22 cellular contexts compared by ENCODE assay signal in genomic region chr2:31563273-31563839, GRCh38. TPM values are rescaled to one million over a fixed set of nuclear protein-coding genes. Genes with fewer than 3 reads are reported as not detected.
DNase-seq lines count a peak whose midpoint lies in the region; ATAC-seq, FAIRE-seq and TF ChIP-seq lines count a peak whose summit lies in the region.
"Had no signal": no experiment of that assay in that cellular context is flagged by ENCODE, and none has a peak within 500 bp of the region (broad histone marks: within the 10 kb centered on the region; RNA-seq: fewer than 3 reads in every experiment).

No MANE protein-coding gene starts in this region.

- H3K27me3 ChIP-seq in mammary epithelial cell (ENCODE audit: insufficient read depth, low read length) (no peaks in the 10 kb centered on the region), foreskin keratinocyte (peaks cover 27% of the 10 kb centered on the region), pancreas (no peaks in the 10 kb centered on the region)
- H3K27me3 ChIP-seq: BLaER1 had no signal

- H3K27ac Mint-ChIP-seq in Calu3 (ENCODE audit: unreplicated experiment), result no peak overlapping the region
- H3K27ac Mint-ChIP-seq: CD8-positive, alpha-beta T cell had no signal

- CTCF ChIA-PET in Calu3 (lab: Charles Lee), result interaction anchor here (0.7 kb wide), 1 partner anchor 132 kb away, joined by 3 read pairs; no protein-coding TSS in a partner anchor
- CTCF ChIA-PET in mammary epithelial cell (lab: Charles Lee; ENCODE audit: low non-redundant PET), result no interaction called here

- no peaks in the 10 kb centered on the region for H3K79me2 ChIP-seq in mammary epithelial cell (ENCODE audit: insufficient read depth, low read length)

- H3K27me3 Mint-ChIP-seq in Calu3 (ENCODE audit: unreplicated experiment), result no peaks in the 10 kb centered on the region

- peak; percentile 31 for DNase-seq in Calu3
- DNase-seq in HS-5 (ENCODE audit: low read depth), result peak; percentile 10
- DNase-seq in mammary epithelial cell, result peak; percentile 42
- DNase-seq in foreskin keratinocyte, result peak in 1 of 2 donors; percentile 24
- no peak for DNase-seq in CD1c-positive myeloid dendritic cell (ENCODE audit: extremely low spot score)
- DNase-seq in NCI-H2171 (lab: John Stamatoyannopoulos, UW), result no peak
- DNase-seq in pancreas, result no peak
- DNase-seq: CD8-positive, alpha-beta T cell; DND-41; H7; KG1; NCI-H1417; NCI-H187 treated with DMSO at 0.1 percent for 48 hours; NCI-H345; NCI-H524 treated with DMSO at 0.1 percent for 48 hours had no signal

- H3K27ac ChIP-seq in mammary epithelial cell (ENCODE audit: insufficient read depth, low read depth, low read length) (no peak overlapping the region), foreskin keratinocyte (no peak overlapping the region), pancreas (no peak overlapping the region)
- H3K27ac ChIP-seq: BLaER1 had no signal

- no peak for TF ChIP-seq CTCF in Calu3 (IDR thresholded peaks at IDR 0.05; ENCODE audit: unreplicated experiment)
- TF ChIP-seq CTCF in mammary epithelial cell (conservative IDR thresholded peaks at IDR 0.05 in 1 of 2, IDR thresholded peaks at IDR 0.05 in 1 of 2; ENCODE audit: extremely low read depth in 1 of 2, insufficient read depth in 1 of 2, low read depth in 1 of 2, low read length in 2 of 2), result no peak
- TF ChIP-seq CTCF in foreskin keratinocyte (conservative IDR thresholded peaks at IDR 0.05), result no peak
- no peak for TF ChIP-seq CTCF in pancreas (IDR thresholded peaks at IDR 0.05)

- no peaks in the 10 kb centered on the region for H3K9me3 Mint-ChIP-seq in Calu3 (ENCODE audit: low read depth, unreplicated experiment)
- H3K9me3 Mint-ChIP-seq: CD8-positive, alpha-beta T cell had no signal

- no peak overlapping the region for H3K9ac ChIP-seq in mammary epithelial cell (ENCODE audit: insufficient read depth, low read length)
- H3K9ac ChIP-seq: BLaER1 had no signal

- H3K4me1 ChIP-seq in mammary epithelial cell (ENCODE audit: insufficient read depth, low read length) (peaks cover 8% of the 10 kb centered on the region), foreskin keratinocyte (no peaks in the 10 kb centered on the region), pancreas (no peaks in the 10 kb centered on the region)
- H3K4me1 ChIP-seq: BLaER1 had no signal

- H3K9me3 ChIP-seq in mammary epithelial cell (replicated peaks; ENCODE audit: insufficient read depth, low read length) (no peaks in the 10 kb centered on the region), pancreas (no peaks in the 10 kb centered on the region)
- H3K9me3 ChIP-seq: BLaER1 had no signal

- FAIRE-seq in pancreas (lab: Jason Lieb, UNC), result no peak
- FAIRE-seq: D721Med, G401.6 had no signal

- no peak overlapping the region for H3K4me3 Mint-ChIP-seq in Calu3 (ENCODE audit: low read depth, unreplicated experiment)
- H3K4me3 Mint-ChIP-seq: CD8-positive, alpha-beta T cell had no signal

- intact Hi-C loops in Calu3 (cut with micrococcal nuclease; ENCODE audit: unreplicated experiment) (no loop called here), mammary epithelial cell (cut with micrococcal nuclease) (no loop called here), pancreas (cut with DNase I) (no loop called here)

- dilution Hi-C loops in mammary epithelial cell (cut with HindIII; ENCODE audit: low sequenced_read_pairs), result no loop called here

- in situ Hi-C loops in mammary epithelial cell (cut with MboI; ENCODE audit: low sequenced_read_pairs in 2 of 2), result no loop called here

- no peaks in the 10 kb centered on the region for H3K36me3 ChIP-seq in mammary epithelial cell (ENCODE audit: insufficient read depth, low read length)
- no peaks in the 10 kb centered on the region for H3K36me3 ChIP-seq in pancreas
- H3K36me3 ChIP-seq: BLaER1 had no signal

- H3K4me2 ChIP-seq in mammary epithelial cell (ENCODE audit: insufficient read depth, low read depth, low read length), result no peak overlapping the region
- H3K4me2 ChIP-seq: BLaER1 had no signal

- 64% methylated on average over 1 of the region's 1 CpG for WGBS in mammary epithelial cell (ENCODE audit: low coverage, missing lambda C conversion rate)
- 23 to 35% methylated on average over 1 of the region's 1 CpG for WGBS in pancreas, 2 donors

- ATAC-seq in foreskin keratinocyte (peak; percentile 40), HG02759 (IDR thresholded peaks at IDR 0.05; ENCODE audit: unreplicated experiment) (no peak), pancreas (no peak)
- ATAC-seq: CD8-positive, alpha-beta T cell; Right ventricle myocardium inferior had no signal

- H3K4me1 Mint-ChIP-seq in Calu3 (ENCODE audit: low read depth, unreplicated experiment), result peaks cover 23% of the 10 kb centered on the region

- BruUV-seq in Calu3 (replicated peaks; lab: Mats Ljungman, UMichigan), result no TSS peak
- no TSS peak for BruUV-seq in mammary epithelial cell (replicated peaks; lab: Mats Ljungman, UMichigan)

- H2AFZ ChIP-seq in mammary epithelial cell (ENCODE audit: low read depth, low read length), result no peak overlapping the region

- H3K4me3 ChIP-seq in mammary epithelial cell (replicated peaks in 1 of 3; ENCODE audit: insufficient read depth in 1 of 3, low read depth in 2 of 3, low read length in 3 of 3) (no peak overlapping the region), pancreas (no peak overlapping the region)
- H3K4me3 ChIP-seq: BLaER1 had no signal

- no peaks in the 10 kb centered on the region for H4K20me1 ChIP-seq in mammary epithelial cell (ENCODE audit: insufficient read depth, low read length)
- H4K20me1 ChIP-seq: BLaER1 had no signal

- H3K36me3 Mint-ChIP-seq in Calu3 (ENCODE audit: insufficient read depth, unreplicated experiment), result peaks cover 4% of the 10 kb centered on the region
- H3K36me3 Mint-ChIP-seq: CD8-positive, alpha-beta T cell had no signal

RNA-seq across cellular contexts. Expression of gene SRD5A2, which starts 17.4 kb away (rescaled TPM):
- total RNA-seq in Calu3 (2022) (not detected in 2 replicates), mammary epithelial cell (under 1 TPM in 1 of 2 donors, not detected in 1; under 0.01 TPM), foreskin keratinocyte (not detected in 2 replicates), pancreas (not detected)
- polyA plus RNA-seq in mammary epithelial cell (not detected), foreskin keratinocyte (not detected in 2 replicates), pancreas (under 1 TPM in 1 of 2 donors, not detected in 1; 0.05 TPM)
- polyA minus RNA-seq in mammary epithelial cell, result not detected
- total RNA-seq: A673; CD8-positive, alpha-beta T cell; H7; Right ventricle myocardium inferior; SK-MEL-5 had no signal

Comparison
In these comparisons a context has a peak if more than half of its experiments do, and no peak if none do; other contexts are left out.
1. DNase-seq: peak in Calu3 (single experiment), HS-5 (single experiment) and mammary epithelial cell (single experiment); none in CD1c-positive myeloid dendritic cell (single experiment), NCI-H2171 (single experiment) and pancreas (0 of 6).